In genomic region chr9:96493757-96494156, GRCh38 we compare ENCODE assay signal across 17 cellular contexts. TPM values are rescaled to one million over a fixed set of nuclear protein-coding genes. Genes with fewer than 3 reads are reported as not detected.
DNase-seq lines count a peak whose midpoint lies in the region; ATAC-seq and TF ChIP-seq lines count a peak whose summit lies in the region.
"Had no signal": no experiment of that assay in that cellular context is flagged by ENCODE, and none has a peak within 500 bp of the region (broad histone marks: within the 10 kb centered on the region; RNA-seq: fewer than 3 reads in every experiment).

No MANE protein-coding gene starts in this region.

- H3K4me1 Mint-ChIP-seq in Caco-2 (ENCODE audit: low read depth, unreplicated experiment), result peaks cover 16% of the 10 kb centered on the region
- H3K4me1 Mint-ChIP-seq in neural crest cell, result peaks cover 8% of the 10 kb centered on the region

- H3K4me1 ChIP-seq in Caco-2 (peaks cover 18% of the 10 kb centered on the region), HUES48 (ENCODE audit: control insufficient read depth, insufficient read depth, low read length) (peaks cover 10% of the 10 kb centered on the region), testis (no peaks in the 10 kb centered on the region)

- POLR2A ChIA-PET in Caco-2 (lab: Charles Lee), result no interaction called here

- H3K27ac Mint-ChIP-seq in Caco-2 (ENCODE audit: unreplicated experiment) (peak overlapping the region; percentile 24), neural crest cell (ENCODE audit: unreplicated experiment) (peak overlapping the region; percentile 52)

- peak overlapping the region; percentile 32; the same call in 1 of the 2 replicates for H3K9ac ChIP-seq in HUES48 (ENCODE audit: low read depth, low read length)

- TF ChIP-seq POLR2A in testis (IDR thresholded peaks at IDR 0.05), result no peak

- no peak overlapping the region for H3K4me3 Mint-ChIP-seq in Caco-2 (ENCODE audit: unreplicated experiment)
- H3K4me3 Mint-ChIP-seq in neural crest cell, result no peak overlapping the region
- H3K4me3 Mint-ChIP-seq: CD4-positive, CD25-positive, alpha-beta regulatory T cell had no signal

- H3K9me3 Mint-ChIP-seq in Caco-2 (ENCODE audit: unreplicated experiment), result no peaks in the 10 kb centered on the region
- no peaks in the 10 kb centered on the region for H3K9me3 Mint-ChIP-seq in neural crest cell
- H3K9me3 Mint-ChIP-seq: CD4-positive, CD25-positive, alpha-beta regulatory T cell had no signal

- intact Hi-C loops in Caco-2 (cut with micrococcal nuclease; ENCODE audit: unreplicated experiment), result no loop called here
- intact Hi-C loops in dorsolateral prefrontal cortex (cut with DNase I), result no loop called here
- intact Hi-C loops in testis (cut with DNase I; ENCODE audit: low total_unique reads), result no loop called here

- H3K27ac ChIP-seq in HUES48 (ENCODE audit: low read depth, low read length) (no peak overlapping the region), dorsolateral prefrontal cortex (peak overlapping the region in 41 of 59 donors; percentile 13 to 87 (median 56)), testis (no peak overlapping the region)

- H3K4me3 ChIP-seq in Caco-2 (ENCODE audit: low read depth, low read length), result no peak overlapping the region
- no peak overlapping the region for H3K4me3 ChIP-seq in HUES48 (ENCODE audit: low read depth, low read length)
- H3K4me3 ChIP-seq in dorsolateral prefrontal cortex, result no peak overlapping the region
- no peak overlapping the region for H3K4me3 ChIP-seq in testis

- no peak for ATAC-seq in GM18909 (IDR thresholded peaks at IDR 0.05; ENCODE audit: poor library complexity, unreplicated experiment)
- ATAC-seq: Right ventricle myocardium inferior had no signal

- H3K36me3 ChIP-seq in Caco-2 (ENCODE audit: control insufficient read depth, insufficient read depth, low read length) (peaks cover 2% of the 10 kb centered on the region), HUES48 (ENCODE audit: control insufficient read depth, insufficient read depth, low read length) (peaks cover 31% of the 10 kb centered on the region), testis (ENCODE audit: low read depth, missing control alignments) (no peaks in the 10 kb centered on the region)

- CTCF ChIA-PET in Caco-2 (lab: Charles Lee), result no interaction called here

- WGBS in testis, 2 donors, result 83 to 87% methylated on average over 12 to 13 of the region's 13 CpGs

- H3K36me3 Mint-ChIP-seq in Caco-2 (ENCODE audit: insufficient read depth, unreplicated experiment) (peaks cover 56% of the 10 kb centered on the region), neural crest cell (ENCODE audit: low read depth) (peaks cover 8% of the 10 kb centered on the region)

- H3K9me3 ChIP-seq in Caco-2, result no peaks in the 10 kb centered on the region
- H3K9me3 ChIP-seq in HUES48 (ENCODE audit: control insufficient read depth, insufficient read depth, low read length), result no peaks in the 10 kb centered on the region
- no peaks in the 10 kb centered on the region for H3K9me3 ChIP-seq in testis

- H3K27me3 Mint-ChIP-seq in Caco-2 (ENCODE audit: insufficient read depth, unreplicated experiment) (no peaks in the 10 kb centered on the region), neural crest cell (ENCODE audit: low read depth) (no peaks in the 10 kb centered on the region)

- no TSS peak for BruUV-seq in Caco-2 (replicated peaks; lab: Mats Ljungman, UMichigan)

- H3K27me3 ChIP-seq in Caco-2 (replicated peaks; ENCODE audit: control insufficient read depth, insufficient read depth, low read length) (no peaks in the 10 kb centered on the region), HUES48 (ENCODE audit: control insufficient read depth, insufficient read depth, low read length) (no peaks in the 10 kb centered on the region), dorsolateral prefrontal cortex (no peaks in the 10 kb centered on the region), testis (no peaks in the 10 kb centered on the region)

- TF ChIP-seq CTCF in Caco-2 (IDR thresholded peaks at IDR 0.05; ENCODE audit: insufficient read depth in 1 of 2, low read depth in 1 of 2, low read length in 1 of 2, severe bottlenecking in 1 of 2, unreplicated experiment in 1 of 2) (no peak), dorsolateral prefrontal cortex (IDR thresholded peaks at IDR 0.05 in 54 of 56, conservative IDR thresholded peaks at IDR 0.05 in 2 of 56; ENCODE audit: low read depth in 1 of 56, partially characterized antibody in 56 of 56) (no peak), neural crest cell (conservative IDR thresholded peaks at IDR 0.05) (no peak), testis (IDR thresholded peaks at IDR 0.05) (no peak)

- DNase-seq in Caco-2, result no peak
- DNase-seq in dorsolateral prefrontal cortex, result no peak
- DNase-seq in neural crest cell (ENCODE audit: low read depth, low spot score), result no peak
- no peak for DNase-seq in SKM-1 treated with dmso at 0.1 percent for 144 hours (lab: John Stamatoyannopoulos, UW; ENCODE audit: unreplicated experiment)
- no peak for DNase-seq in testis
- DNase-seq: AML-193; CD4-positive, CD25-positive, alpha-beta regulatory T cell; DMS79 treated with DMSO at 0.1 percent for 48 hours; GDM1; Karpas-422; NCI-H1105 treated with DMSO at 0.1 percent for 48 hours; NCI-H187; NCI-H2171 treated with DMSO at 0.1 percent for 48 hours; NCI-H774 had no signal

RNA-seq across cellular contexts. Expression of gene HABP4, which starts 43.8 kb away (rescaled TPM):
- total RNA-seq in Caco-2 (2022) (24.8 and 26.7 TPM in 2 replicates), dorsolateral prefrontal cortex (100 to 1,000 TPM in 42 of 120 experiments, 10 to 100 TPM in 78; 55.7 to 140 (median 94.3) TPM), neural crest cell (24.2 and 24.7 TPM in 2 replicates), testis (10 to 100 TPM; 30.6 to 67.2 TPM)
- 46.9 TPM for polyA plus RNA-seq in testis (ENCODE audit: insufficient read depth, low read depth, low replicate concordance)

Comparison
In these comparisons a context has a peak if more than half of its experiments do, and no peak if none do; other contexts are left out.
1. H3K27ac ChIP-seq: peak in dorsolateral prefrontal cortex (41 of 59); none in HUES48 (single experiment) and testis (0 of 2).